ENCODE assay signal across 1 cellular context in the genomic region with DNA sequence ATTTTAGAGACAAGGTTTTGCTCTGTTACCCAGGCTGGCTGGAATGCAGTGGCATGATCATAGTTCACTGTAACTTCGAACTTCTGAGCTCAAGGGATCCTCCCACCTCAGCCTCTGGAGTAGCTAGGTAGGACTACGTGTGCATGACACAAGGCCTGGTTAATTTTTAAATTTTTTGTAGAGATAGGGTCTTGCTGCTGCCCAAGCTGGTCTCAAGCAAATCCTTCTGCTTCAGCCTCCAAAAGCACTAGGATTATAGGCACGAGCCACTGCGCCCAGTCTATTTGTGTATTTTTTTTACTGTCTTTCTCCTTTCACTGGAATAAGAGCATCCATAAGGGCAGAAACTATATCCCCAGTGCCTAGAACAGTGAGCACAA.
TF ChIP-seq lines count a peak whose summit lies in the region.

No MANE protein-coding gene starts in this region.

TF ChIP-seq in HepG2, 621 proteins besides CTCF, POLR2A, EP300 and RAD21 (continued from another document and continues in another):
- no peak for TF ChIP-seq BCLAF1 (IDR thresholded peaks at IDR 0.05)
- TF ChIP-seq, protein P1, sequence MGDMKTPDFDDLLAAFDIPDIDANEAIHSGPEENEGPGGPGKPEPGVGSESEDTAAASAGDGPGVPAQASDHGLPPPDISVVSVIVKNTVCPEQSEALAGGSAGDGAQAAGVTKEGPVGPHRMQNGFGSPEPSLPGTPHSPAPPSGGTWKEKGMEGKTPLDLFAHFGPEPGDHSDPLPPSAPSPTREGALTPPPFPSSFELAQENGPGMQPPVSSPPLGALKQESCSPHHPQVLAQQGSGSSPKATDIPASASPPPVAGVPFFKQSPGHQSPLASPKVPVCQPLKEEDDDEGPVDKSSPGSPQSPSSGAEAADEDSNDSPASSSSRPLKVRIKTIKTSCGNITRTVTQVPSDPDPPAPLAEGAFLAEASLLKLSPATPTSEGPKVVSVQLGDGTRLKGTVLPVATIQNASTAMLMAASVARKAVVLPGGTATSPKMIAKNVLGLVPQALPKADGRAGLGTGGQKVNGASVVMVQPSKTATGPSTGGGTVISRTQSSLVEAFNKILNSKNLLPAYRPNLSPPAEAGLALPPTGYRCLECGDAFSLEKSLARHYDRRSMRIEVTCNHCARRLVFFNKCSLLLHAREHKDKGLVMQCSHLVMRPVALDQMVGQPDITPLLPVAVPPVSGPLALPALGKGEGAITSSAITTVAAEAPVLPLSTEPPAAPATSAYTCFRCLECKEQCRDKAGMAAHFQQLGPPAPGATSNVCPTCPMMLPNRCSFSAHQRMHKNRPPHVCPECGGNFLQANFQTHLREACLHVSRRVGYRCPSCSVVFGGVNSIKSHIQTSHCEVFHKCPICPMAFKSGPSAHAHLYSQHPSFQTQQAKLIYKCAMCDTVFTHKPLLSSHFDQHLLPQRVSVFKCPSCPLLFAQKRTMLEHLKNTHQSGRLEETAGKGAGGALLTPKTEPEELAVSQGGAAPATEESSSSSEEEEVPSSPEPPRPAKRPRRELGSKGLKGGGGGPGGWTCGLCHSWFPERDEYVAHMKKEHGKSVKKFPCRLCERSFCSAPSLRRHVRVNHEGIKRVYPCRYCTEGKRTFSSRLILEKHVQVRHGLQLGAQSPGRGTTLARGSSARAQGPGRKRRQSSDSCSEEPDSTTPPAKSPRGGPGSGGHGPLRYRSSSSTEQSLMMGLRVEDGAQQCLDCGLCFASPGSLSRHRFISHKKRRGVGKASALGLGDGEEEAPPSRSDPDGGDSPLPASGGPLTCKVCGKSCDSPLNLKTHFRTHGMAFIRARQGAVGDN (CRISPR knock-in tag; IDR thresholded peaks at IDR 0.05) = no peak
- peak; percentile 94 for TF ChIP-seq ZNF770 (CRISPR knock-in tag; IDR thresholded peaks at IDR 0.05)
- no peak for TF ChIP-seq ZNF468 (CRISPR knock-in tag; IDR thresholded peaks at IDR 0.05)
- TF ChIP-seq CHCHD3 (CRISPR knock-in tag; IDR thresholded peaks at IDR 0.05) = no peak
- no peak for TF ChIP-seq THRA (CRISPR knock-in tag; IDR thresholded peaks at IDR 0.05; ENCODE audit: borderline replicate concordance)
- no peak for TF ChIP-seq ZNF713 (CRISPR knock-in tag; IDR thresholded peaks at IDR 0.05)
- no peak for TF ChIP-seq PCBP2 (optimal IDR thresholded peaks at IDR 0.05; ENCODE audit: low read depth, low read length, poor library complexity, severe bottlenecking)
- no peak for TF ChIP-seq ZNF30 (CRISPR knock-in tag; IDR thresholded peaks at IDR 0.05)
- no peak for TF ChIP-seq PBX2 (CRISPR knock-in tag; IDR thresholded peaks at IDR 0.05)
- TF ChIP-seq, protein P2, sequence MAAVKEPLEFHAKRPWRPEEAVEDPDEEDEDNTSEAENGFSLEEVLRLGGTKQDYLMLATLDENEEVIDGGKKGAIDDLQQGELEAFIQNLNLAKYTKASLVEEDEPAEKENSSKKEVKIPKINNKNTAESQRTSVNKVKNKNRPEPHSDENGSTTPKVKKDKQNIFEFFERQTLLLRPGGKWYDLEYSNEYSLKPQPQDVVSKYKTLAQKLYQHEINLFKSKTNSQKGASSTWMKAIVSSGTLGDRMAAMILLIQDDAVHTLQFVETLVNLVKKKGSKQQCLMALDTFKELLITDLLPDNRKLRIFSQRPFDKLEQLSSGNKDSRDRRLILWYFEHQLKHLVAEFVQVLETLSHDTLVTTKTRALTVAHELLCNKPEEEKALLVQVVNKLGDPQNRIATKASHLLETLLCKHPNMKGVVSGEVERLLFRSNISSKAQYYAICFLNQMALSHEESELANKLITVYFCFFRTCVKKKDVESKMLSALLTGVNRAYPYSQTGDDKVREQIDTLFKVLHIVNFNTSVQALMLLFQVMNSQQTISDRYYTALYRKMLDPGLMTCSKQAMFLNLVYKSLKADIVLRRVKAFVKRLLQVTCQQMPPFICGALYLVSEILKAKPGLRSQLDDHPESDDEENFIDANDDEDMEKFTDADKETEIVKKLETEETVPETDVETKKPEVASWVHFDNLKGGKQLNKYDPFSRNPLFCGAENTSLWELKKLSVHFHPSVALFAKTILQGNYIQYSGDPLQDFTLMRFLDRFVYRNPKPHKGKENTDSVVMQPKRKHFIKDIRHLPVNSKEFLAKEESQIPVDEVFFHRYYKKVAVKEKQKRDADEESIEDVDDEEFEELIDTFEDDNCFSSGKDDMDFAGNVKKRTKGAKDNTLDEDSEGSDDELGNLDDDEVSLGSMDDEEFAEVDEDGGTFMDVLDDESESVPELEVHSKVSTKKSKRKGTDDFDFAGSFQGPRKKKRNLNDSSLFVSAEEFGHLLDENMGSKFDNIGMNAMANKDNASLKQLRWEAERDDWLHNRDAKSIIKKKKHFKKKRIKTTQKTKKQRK (IDR thresholded peaks at IDR 0.05; ENCODE audit: low read length) = no peak
- no peak for TF ChIP-seq LCORL (IDR thresholded peaks at IDR 0.05)
- TF ChIP-seq LCORL (CRISPR knock-in tag; IDR thresholded peaks at IDR 0.05) = no peak
- TF ChIP-seq BRD4 (CRISPR knock-in tag; IDR thresholded peaks at IDR 0.05) = no peak
- no peak for TF ChIP-seq ZNF850 (CRISPR knock-in tag; conservative IDR thresholded peaks at IDR 0.05)
- TF ChIP-seq, protein P3, sequence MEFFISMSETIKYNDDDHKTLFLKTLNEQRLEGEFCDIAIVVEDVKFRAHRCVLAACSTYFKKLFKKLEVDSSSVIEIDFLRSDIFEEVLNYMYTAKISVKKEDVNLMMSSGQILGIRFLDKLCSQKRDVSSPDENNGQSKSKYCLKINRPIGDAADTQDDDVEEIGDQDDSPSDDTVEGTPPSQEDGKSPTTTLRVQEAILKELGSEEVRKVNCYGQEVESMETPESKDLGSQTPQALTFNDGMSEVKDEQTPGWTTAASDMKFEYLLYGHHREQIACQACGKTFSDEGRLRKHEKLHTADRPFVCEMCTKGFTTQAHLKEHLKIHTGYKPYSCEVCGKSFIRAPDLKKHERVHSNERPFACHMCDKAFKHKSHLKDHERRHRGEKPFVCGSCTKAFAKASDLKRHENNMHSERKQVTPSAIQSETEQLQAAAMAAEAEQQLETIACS (CRISPR knock-in tag; IDR thresholded peaks at IDR 0.05) = no peak
- no peak for TF ChIP-seq ZNF776 (CRISPR knock-in tag; IDR thresholded peaks at IDR 0.05)
- TF ChIP-seq ZBTB40 (IDR thresholded peaks at IDR 0.05) = no peak
- TF ChIP-seq ZBTB40 (CRISPR knock-in tag; IDR thresholded peaks at IDR 0.05) = no peak
